ENCODE assay signal across 10 cellular contexts in genomic region chr15:69253156-69253555, GRCh38.
A peak's percentile ranks its signal among the peaks of the same experiment; 100 is the strongest.
DNase-seq lines count a peak whose midpoint lies in the region; ATAC-seq, FAIRE-seq and TF ChIP-seq lines count a peak whose summit lies in the region.
"Had no signal": no experiment of that assay in that cellular context is flagged by ENCODE, and none has a peak within 500 bp of the region (broad histone marks: within the 10 kb centered on the region; RNA-seq: fewer than 3 reads in every experiment).

No MANE protein-coding gene starts in this region.

- H3K79me2 ChIP-seq in ACC112 (ENCODE audit: control insufficient read depth, insufficient read depth, low read length, unreplicated experiment) (no peaks in the 10 kb centered on the region), MM.1S (ENCODE audit: low read length) (no peaks in the 10 kb centered on the region)

- H3K4me3 ChIP-seq in ACC112 (ENCODE audit: low read depth, low read length), result peak overlapping the region; percentile 40
- peak overlapping the region; percentile 51 for H3K4me3 ChIP-seq in adipocyte (ENCODE audit: low read length)
- H3K4me3 ChIP-seq in MM.1S (ENCODE audit: low read length), result no peak overlapping the region
- H3K4me3 ChIP-seq: tibial artery had no signal

- H3K9me3 ChIP-seq in adipocyte (ENCODE audit: control insufficient read depth, low read length) (no peaks in the 10 kb centered on the region), MM.1S (replicated peaks; ENCODE audit: insufficient read depth, low read length) (no peaks in the 10 kb centered on the region)
- H3K9me3 ChIP-seq: tibial artery had no signal

- no peaks in the 10 kb centered on the region for H4K20me1 ChIP-seq in MM.1S (ENCODE audit: insufficient read depth, low read length)

- peak; percentile 86 for DNase-seq in HS-27A (ENCODE audit: low read depth)
- DNase-seq in adipocyte (ENCODE audit: low read depth), result peak; percentile 74
- DNase-seq in hepatic stellate cell (ENCODE audit: low spot score), result peak; percentile 51
- no peak for DNase-seq in D721Med (ENCODE audit: insufficient read length, low spot score)
- DNase-seq in MM.1S, result no peak
- no peak for DNase-seq in islet precursor cell
- DNase-seq: tibial artery had no signal

- H2AFZ ChIP-seq in ACC112 (ENCODE audit: low read length, unreplicated experiment) (peak overlapping the region; percentile 73), MM.1S (ENCODE audit: low read length) (no peak overlapping the region)

- H3K27me3 ChIP-seq in ACC112 (ENCODE audit: insufficient read depth, low read length), result no peaks in the 10 kb centered on the region
- no peaks in the 10 kb centered on the region for H3K27me3 ChIP-seq in adipocyte (replicated peaks; ENCODE audit: control insufficient read depth, insufficient read depth, low read length)
- H3K27me3 ChIP-seq in MM.1S (replicated peaks; ENCODE audit: insufficient read depth, low read length), result no peaks in the 10 kb centered on the region
- H3K27me3 ChIP-seq: tibial artery had no signal

- H3F3A ChIP-seq in MM.1S (ENCODE audit: insufficient read depth, low read length), result no peaks in the 10 kb centered on the region

- no peaks in the 10 kb centered on the region for H3K9me2 ChIP-seq in MM.1S (replicated peaks; ENCODE audit: insufficient read depth, low read length)

- no peak overlapping the region for H3K4me2 ChIP-seq in MM.1S (ENCODE audit: low read depth, low read length)

- no peak for ATAC-seq in HG03378 (IDR thresholded peaks at IDR 0.05; ENCODE audit: unreplicated experiment)
- ATAC-seq: activated T-helper 17 cell treated with anti-CD3 and anti-CD28 coated beads, Interleukin-2, amount 50 U/mL, for 72 hours had no signal

- H3K27ac ChIP-seq in ACC112 (ENCODE audit: low read depth, low read length) (peak overlapping the region; percentile 82), MM.1S (ENCODE audit: low read length) (no peak overlapping the region)
- H3K27ac ChIP-seq: tibial artery had no signal

- H3K9ac ChIP-seq in adipocyte (ENCODE audit: low read length), result no peak overlapping the region
- no peak overlapping the region for H3K9ac ChIP-seq in MM.1S (ENCODE audit: low read length)

- TF ChIP-seq CTCF in D721Med (IDR thresholded peaks at IDR 0.05; ENCODE audit: insufficient read depth, missing control alignments), result no peak
- no peak for TF ChIP-seq CTCF in MM.1S (IDR thresholded peaks at IDR 0.05; ENCODE audit: low read length)

- H3K36me3 ChIP-seq in ACC112 (ENCODE audit: insufficient read depth, low read length), result no peaks in the 10 kb centered on the region
- peaks cover 7% of the 10 kb centered on the region for H3K36me3 ChIP-seq in adipocyte (ENCODE audit: control insufficient read depth, insufficient read depth, low read length, severe bottlenecking)
- no peaks in the 10 kb centered on the region for H3K36me3 ChIP-seq in MM.1S (replicated peaks; ENCODE audit: insufficient read depth, low read length)
- H3K36me3 ChIP-seq: tibial artery had no signal

- FAIRE-seq in D721Med (lab: Jason Lieb, UNC), result no peak

- peaks cover 17% of the 10 kb centered on the region for H3K4me1 ChIP-seq in ACC112 (ENCODE audit: control insufficient read depth, insufficient read depth, low read length, unreplicated experiment)
- peaks cover 12% of the 10 kb centered on the region for H3K4me1 ChIP-seq in adipocyte (ENCODE audit: control insufficient read depth, insufficient read depth, low read length)
- no peaks in the 10 kb centered on the region for H3K4me1 ChIP-seq in MM.1S (ENCODE audit: low read length)

Comparison
In these comparisons a context has a peak if more than half of its experiments do, and no peak if none do; other contexts are left out.
1. DNase-seq: peak in HS-27A (single experiment), adipocyte (single experiment) and hepatic stellate cell (single experiment); none in D721Med (single experiment), MM.1S (single experiment) and islet precursor cell (single experiment).